ENCODE assay signal across 9 cellular contexts in genomic region chr12:29552324-29552927, GRCh38. TPM values are rescaled to one million over a fixed set of nuclear protein-coding genes. Genes with fewer than 3 reads are reported as not detected.
DNase-seq lines count a peak whose midpoint lies in the region; ATAC-seq, FAIRE-seq and TF ChIP-seq lines count a peak whose summit lies in the region.
"Had no signal": no experiment of that assay in that cellular context is flagged by ENCODE, and none has a peak within 500 bp of the region (broad histone marks: within the 10 kb centered on the region; RNA-seq: fewer than 3 reads in every experiment).

No MANE protein-coding gene starts in this region.

- H3K36me3 ChIP-seq in IMR-90 (ENCODE audit: control insufficient read depth, insufficient read depth, low read length) (peaks cover 3% of the 10 kb centered on the region; the same call in 1 of the 2 replicates), psoas muscle (ENCODE audit: insufficient read depth in 1 of 2, low read depth in 1 of 2) (peaks cover 0 to 22% of the 10 kb centered on the region in 2 donors)

- peak; percentile 90 for TF ChIP-seq RAD21 in IMR-90 (IDR thresholded peaks at IDR 0.05; ENCODE audit: low read length)

- no peak overlapping the region for H3K56ac ChIP-seq in IMR-90 (ENCODE audit: extremely low read depth, insufficient read depth, low read length)

- no peak overlapping the region for H2BK20ac ChIP-seq in IMR-90 (ENCODE audit: low read depth, low read length)

- no peak overlapping the region for H3K4me2 ChIP-seq in IMR-90 (ENCODE audit: low read depth, low read length)

- H3K4ac ChIP-seq in IMR-90 (ENCODE audit: low read depth, low read length): no peak overlapping the region

- peaks cover 2% of the 10 kb centered on the region for H3K9me1 ChIP-seq in IMR-90 (ENCODE audit: insufficient read depth, low read length)

- H3K18ac ChIP-seq in IMR-90 (ENCODE audit: low read depth, low read length): no peak overlapping the region

- BruUV-seq in IMR-90 (replicated peaks; lab: Mats Ljungman, UMichigan): no TSS peak

- H3K79me1 ChIP-seq in IMR-90 (ENCODE audit: low read depth in 1 of 2, low read length in 2 of 2): peaks cover 0 to 10% of the 10 kb centered on the region in 2 experiments; a peak in 2 of 4 replicates

- peak; percentile 92 for TF ChIP-seq CTCF in D721Med (IDR thresholded peaks at IDR 0.05; ENCODE audit: insufficient read depth, missing control alignments)
- TF ChIP-seq CTCF in IMR-90 (conservative IDR thresholded peaks at IDR 0.05; ENCODE audit: low read depth, low read length): peak; percentile 81
- TF ChIP-seq CTCF in psoas muscle (IDR thresholded peaks at IDR 0.05): peak; percentile 94

- ATAC-seq in GM21360 (IDR thresholded peaks at IDR 0.05; ENCODE audit: unreplicated experiment) (peak; percentile 96), IMR-90 (ENCODE audit: low read depth) (peak; percentile 82), Right ventricle myocardium superior (ENCODE audit: poor library complexity) (peak; percentile 93), psoas muscle (peak; percentile 69 to 86 (median 79))

- POLR2A ChIA-PET in IMR-90 (lab: Charles Lee; ENCODE audit: unreplicated experiment): no interaction called here

- H3K9ac ChIP-seq in IMR-90 (ENCODE audit: low read depth, low read length): no peak overlapping the region

- dilution Hi-C loops in IMR-90 (cut with HindIII; ENCODE audit: low sequenced_read_pairs, unreplicated experiment): no loop called here

- no peak for TF ChIP-seq POLR2A in IMR-90 (IDR thresholded peaks at IDR 0.05; ENCODE audit: low read depth, low read length)

- no peaks in the 10 kb centered on the region for H3K9me3 ChIP-seq in IMR-90 (ENCODE audit: control insufficient read depth, insufficient read depth, low read length)
- H3K9me3 ChIP-seq in psoas muscle: no peaks in the 10 kb centered on the region

- H2BK5ac ChIP-seq in IMR-90 (ENCODE audit: low read depth, low read length, poor library complexity, severe bottlenecking): no peak overlapping the region

- H3K14ac ChIP-seq in IMR-90 (replicated peaks; ENCODE audit: low read depth, low read length): no peak overlapping the region

- in situ Hi-C loops in IMR-90 (cut with MboI; ENCODE audit: low sequenced_read_pairs): no loop called here

- no peak overlapping the region for H2AK5ac ChIP-seq in IMR-90 (ENCODE audit: low read depth, low read length)

- no peak overlapping the region for H3K23ac ChIP-seq in IMR-90 (ENCODE audit: low read depth, low read length)

- no peak overlapping the region for H2BK120ac ChIP-seq in IMR-90 (ENCODE audit: low read depth, low read length)

- H3K27ac ChIP-seq in IMR-90 (ENCODE audit: insufficient read depth, low read length) (no peak overlapping the region), psoas muscle (peak overlapping the region; percentile 69)

- no peak overlapping the region for H2AFZ ChIP-seq in IMR-90 (replicated peaks; ENCODE audit: low read length, poor library complexity)

- intact Hi-C loops in IMR-90 (cut with micrococcal nuclease) (no loop called here), Right ventricle myocardium superior (cut with DNase I) (loop anchor here (10.0 kb wide), 2 partner anchors 182 to 232 kb away; partner anchors contain the start of gene TMTC1), psoas muscle (cut with DNase I) (loop anchor here in 1 of 2 donors (5.0 to 10.0 kb wide), 3 partner anchors 92 to 1255 kb away; no protein-coding TSS in a partner anchor)

- H2AK9ac ChIP-seq in IMR-90 (replicated peaks; ENCODE audit: low read depth, low read length, poor library complexity): no peak overlapping the region

- no peaks in the 10 kb centered on the region for H4K20me1 ChIP-seq in IMR-90 (ENCODE audit: insufficient read depth, low read length)

- no peak overlapping the region for H2BK15ac ChIP-seq in IMR-90 (ENCODE audit: low read depth, low read length)

- CTCF ChIA-PET in IMR-90 (lab: Yijun Ruan, JAX): interaction anchor here (0.6 to 0.9 kb wide), 2 partner anchors 20 to 122 kb away, joined by 3 to 4 read pairs; no protein-coding TSS in a partner anchor

- DNase-seq in D721Med (ENCODE audit: insufficient read length, low spot score) (no peak), IMR-90 (peak; percentile 61), SHP77 treated with DMSO at 0.1 percent for 48 hours (lab: John Stamatoyannopoulos, UW) (peak; percentile 53), Right ventricle myocardium superior (peak; percentile 73), psoas muscle (peak; percentile 58 to 79), cerebellar nuclear complex (lab: John Stamatoyannopoulos, UW) (no peak)
- peak in 3 of 4 experiments; percentile 10 to 41 (median 20) for DNase-seq in activated naive CD4-positive, alpha-beta T cell (lab: John Stamatoyannopoulos, UW)

- no peak overlapping the region for H3K4me3 ChIP-seq in IMR-90 (ENCODE audit: insufficient read depth, low read depth, low read length)
- no peak overlapping the region for H3K4me3 ChIP-seq in psoas muscle

- WGBS in IMR-90 (ENCODE audit: extremely low coverage in 2 of 2, insufficient read length in 1 of 2), 2 experiments: no CpG with 5 or more reads among the region's 1 CpG
- 30 to 76% (median 63%) methylated on average over 1 of the region's 1 CpG for WGBS in psoas muscle, 3 donors

- H4K5ac ChIP-seq in IMR-90 (ENCODE audit: low read depth, low read length): no peak overlapping the region

- H4K8ac ChIP-seq in IMR-90 (ENCODE audit: low read depth in 2 of 2, low read length in 2 of 2): no peak overlapping the region

- no peak overlapping the region for H4K91ac ChIP-seq in IMR-90 (ENCODE audit: insufficient read depth, low read depth, low read length)

- FAIRE-seq in D721Med (lab: Jason Lieb, UNC): no peak

- H3K4me1 ChIP-seq in IMR-90 (ENCODE audit: control insufficient read depth, insufficient read depth, low read length) (peaks cover 5% of the 10 kb centered on the region), psoas muscle (peaks cover 34% of the 10 kb centered on the region)

- H3K27me3 ChIP-seq in IMR-90 (ENCODE audit: control insufficient read depth, insufficient read depth, low read length) (no peaks in the 10 kb centered on the region), psoas muscle (ENCODE audit: insufficient read depth in 3 of 3, low read length in 2 of 3) (no peaks in the 10 kb centered on the region)

TF ChIP-seq in IMR-90, 13 proteins besides CTCF, POLR2A, EP300 and RAD21:
- TF ChIP-seq FOS (IDR thresholded peaks at IDR 0.05; ENCODE audit: low read depth, low read length) (no peak), MXI1 (IDR thresholded peaks at IDR 0.05; ENCODE audit: borderline replicate concordance, low read depth, low read length) (no peak), RCOR1 (IDR thresholded peaks at IDR 0.05; ENCODE audit: insufficient replicate concordance, low read length) (no peak), MAZ (IDR thresholded peaks at IDR 0.05; ENCODE audit: borderline replicate concordance, low read depth, low read length) (peak; percentile 17; the same call in 1 of the 2 replicates), SMC3 (IDR thresholded peaks at IDR 0.05; ENCODE audit: low read depth, low read length) (peak; percentile 82), BHLHE40 (IDR thresholded peaks at IDR 0.05; ENCODE audit: low read depth, low read length) (no peak), RFX5 (IDR thresholded peaks at IDR 0.05; ENCODE audit: low read depth, low read length) (no peak)

RNA-seq across cellular contexts. Expression of gene OVCH1, which starts 54.9 kb away (rescaled TPM):
- total RNA-seq in IMR-90 (2012; rRNA removed) (under 0.01 and 0.18 TPM in 2 replicates), Right ventricle myocardium superior (not detected), psoas muscle (under 1 TPM; 0.10 to 0.54 (median 0.18) TPM)
- polyA plus RNA-seq in IMR-90 (2012; rRNA removed) (0.05 TPM in 1 of 2 replicates, not detected in the other), psoas muscle (under 1 TPM; 0.04 to 0.19 (median 0.18) TPM)
- 0.01 TPM in 1 of 2 replicates, not detected in the other for polyA plus RNA-seq in IMR-90 (2012; cell fraction: cytosol; rRNA removed)
- polyA plus RNA-seq in IMR-90 (2012; cell fraction: nucleus; rRNA removed; ENCODE audit: low replicate concordance): 0.15 and 0.44 TPM in 2 replicates
- total RNA-seq: activated CD8-positive, alpha-beta memory T cell treated with anti-CD3 and anti-CD28 coated beads for 36 hours had no signal

Comparison
In these comparisons a context has a peak if more than half of its experiments do, and no peak if none do; other contexts are left out.
1. DNase-seq: peak in IMR-90 (single experiment), SHP77 treated with DMSO at 0.1 percent for 48 hours (single experiment), activated naive CD4-positive, alpha-beta T cell (3 of 4), Right ventricle myocardium superior (single experiment) and psoas muscle (2 of 2); none in D721Med (single experiment) and cerebellar nuclear complex (0 of 2).
2. Peak in every context shown above with its lines, with median percentiles within 50 percentile points of each other: CTCF ChIP-seq and ATAC-seq.